20 cellular contexts compared by ENCODE assay signal in genomic region chr12:121170581-121171260, GRCh38. TPM values are rescaled to one million over a fixed set of nuclear protein-coding genes. Genes with fewer than 3 reads are reported as not detected.
DNase-seq lines count a peak whose midpoint lies in the region; ATAC-seq, FAIRE-seq and TF ChIP-seq lines count a peak whose summit lies in the region.
"Had no signal": no experiment of that assay in that cellular context is flagged by ENCODE, and none has a peak within 500 bp of the region (broad histone marks: within the 10 kb centered on the region; RNA-seq: fewer than 3 reads in every experiment).

No MANE protein-coding gene starts in this region.

- no peak for TF ChIP-seq CTCF in bronchial epithelial cell (IDR thresholded peaks at IDR 0.05; ENCODE audit: insufficient read depth, low read length, severe bottlenecking)
- TF ChIP-seq CTCF in retinal pigment epithelial cell (conservative IDR thresholded peaks at IDR 0.05; ENCODE audit: low read depth, low read length): no peak

- H3K4me3 ChIP-seq in bronchial epithelial cell (ENCODE audit: low read depth, low read length): no peak overlapping the region
- no peak overlapping the region for H3K4me3 ChIP-seq in retinal pigment epithelial cell (ENCODE audit: low read length)
- H3K4me3 ChIP-seq: heart left ventricle, mucosa of descending colon, pancreas, stomach had no signal

- ATAC-seq in GM19397 (IDR thresholded peaks at IDR 0.05; ENCODE audit: unreplicated experiment): no peak
- ATAC-seq: heart left ventricle, mucosa of descending colon, pancreas had no signal

- DNase-seq in NK-92 treated with Interleukin-12 subunit alpha and Interleukin-12 subunit beta, amount 100 ng/mL, for 24 hours (lab: John Stamatoyannopoulos, UW): peak; percentile 21
- DNase-seq in NK-92 (lab: John Stamatoyannopoulos, UW; ENCODE audit: unreplicated experiment) (no peak), NOMO-1 treated with DMSO at 0.1 percent for 48 hours (lab: John Stamatoyannopoulos, UW; ENCODE audit: unreplicated experiment) (peak; percentile 68), bronchial epithelial cell (ENCODE audit: low read depth) (peak; percentile 19), retinal pigment epithelial cell (ENCODE audit: low read depth) (peak; percentile 22), DMS79 (lab: John Stamatoyannopoulos, UW) (no peak), ureter (ENCODE audit: low spot score) (no peak)
- DNase-seq: activated CD4-positive, CD25-positive, alpha-beta regulatory T cell treated with anti-CD3 and anti-CD28 coated beads, Interleukin-2, amount 50 U/mL, for 72 hours; CD4-positive, alpha-beta T cell; heart left ventricle; KBM-7; kidney; mucosa of descending colon; NCI-H187; NCI-H510A; pancreas; stomach had no signal

- no peaks in the 10 kb centered on the region for H3K27me3 ChIP-seq in bronchial epithelial cell (ENCODE audit: control insufficient read depth, insufficient read depth, low read length)
- H3K27me3 ChIP-seq: heart left ventricle, pancreas, stomach had no signal

- FAIRE-seq in bronchial epithelial cell (lab: Jason Lieb, UNC): no peak
- FAIRE-seq: A204.1, GM12891, kidney, pancreas had no signal

- H3K36me3 ChIP-seq in bronchial epithelial cell (ENCODE audit: control insufficient read depth, insufficient read depth, low read length): no peaks in the 10 kb centered on the region
- H3K36me3 ChIP-seq: pancreas had no signal

RNA-seq across cellular contexts. Expression of gene P2RX7, which starts 38.0 kb away (rescaled TPM):
- under 0.01 and 0.77 TPM in 2 replicates for total RNA-seq in bronchial epithelial cell
- total RNA-seq in ureter: 1.8 TPM

RNA-seq across cellular contexts. Expression of gene P2RX4, which starts 39.2 kb away (rescaled TPM):
- total RNA-seq in bronchial epithelial cell: 13.4 and 16.4 TPM in 2 replicates
- 28.0 TPM for total RNA-seq in ureter

Comparison
In these comparisons a context has a peak if more than half of its experiments do, and no peak if none do; other contexts are left out.
1. DNase-seq: peak in NK-92 treated with Interleukin-12 subunit alpha and Interleukin-12 subunit beta, amount 100 ng/mL, for 24 hours (single experiment), NOMO-1 treated with DMSO at 0.1 percent for 48 hours (single experiment), bronchial epithelial cell (single experiment) and retinal pigment epithelial cell (single experiment); none in NK-92 (single experiment), DMS79 (single experiment) and ureter (single experiment).